In genomic region chr5:31052937-31053658, GRCh38 we compare ENCODE assay signal across 1 cellular context.
TF ChIP-seq lines count a peak whose summit lies in the region.

No MANE protein-coding gene starts in this region.

TF ChIP-seq in neural cell, 6 proteins besides CTCF, POLR2A, EP300 and RAD21 (continued from another document):
- TF ChIP-seq, protein P1, sequence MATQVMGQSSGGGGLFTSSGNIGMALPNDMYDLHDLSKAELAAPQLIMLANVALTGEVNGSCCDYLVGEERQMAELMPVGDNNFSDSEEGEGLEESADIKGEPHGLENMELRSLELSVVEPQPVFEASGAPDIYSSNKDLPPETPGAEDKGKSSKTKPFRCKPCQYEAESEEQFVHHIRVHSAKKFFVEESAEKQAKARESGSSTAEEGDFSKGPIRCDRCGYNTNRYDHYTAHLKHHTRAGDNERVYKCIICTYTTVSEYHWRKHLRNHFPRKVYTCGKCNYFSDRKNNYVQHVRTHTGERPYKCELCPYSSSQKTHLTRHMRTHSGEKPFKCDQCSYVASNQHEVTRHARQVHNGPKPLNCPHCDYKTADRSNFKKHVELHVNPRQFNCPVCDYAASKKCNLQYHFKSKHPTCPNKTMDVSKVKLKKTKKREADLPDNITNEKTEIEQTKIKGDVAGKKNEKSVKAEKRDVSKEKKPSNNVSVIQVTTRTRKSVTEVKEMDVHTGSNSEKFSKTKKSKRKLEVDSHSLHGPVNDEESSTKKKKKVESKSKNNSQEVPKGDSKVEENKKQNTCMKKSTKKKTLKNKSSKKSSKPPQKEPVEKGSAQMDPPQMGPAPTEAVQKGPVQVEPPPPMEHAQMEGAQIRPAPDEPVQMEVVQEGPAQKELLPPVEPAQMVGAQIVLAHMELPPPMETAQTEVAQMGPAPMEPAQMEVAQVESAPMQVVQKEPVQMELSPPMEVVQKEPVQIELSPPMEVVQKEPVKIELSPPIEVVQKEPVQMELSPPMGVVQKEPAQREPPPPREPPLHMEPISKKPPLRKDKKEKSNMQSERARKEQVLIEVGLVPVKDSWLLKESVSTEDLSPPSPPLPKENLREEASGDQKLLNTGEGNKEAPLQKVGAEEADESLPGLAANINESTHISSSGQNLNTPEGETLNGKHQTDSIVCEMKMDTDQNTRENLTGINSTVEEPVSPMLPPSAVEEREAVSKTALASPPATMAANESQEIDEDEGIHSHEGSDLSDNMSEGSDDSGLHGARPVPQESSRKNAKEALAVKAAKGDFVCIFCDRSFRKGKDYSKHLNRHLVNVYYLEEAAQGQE (IDR thresholded peaks at IDR 0.05; ENCODE audit: borderline replicate concordance), result no peak
TF ChIP-seq in neural cell: peak in this region for 1.
